In genomic region chr20:21665687-21666446, GRCh38 we compare ENCODE assay signal across 1 cellular context.
TF ChIP-seq lines count a peak whose summit lies in the region.

No MANE protein-coding gene starts in this region.

TF ChIP-seq in K562, 482 proteins besides CTCF, POLR2A, EP300 and RAD21 (continued from another document):
- TF ChIP-seq ZFP91 (CRISPR knock-in tag; IDR thresholded peaks at IDR 0.05) (no peak), ZNF146 (CRISPR knock-in tag; IDR thresholded peaks at IDR 0.05; ENCODE audit: unreplicated experiment) (no peak), TFE3 (CRISPR knock-in tag; IDR thresholded peaks at IDR 0.05) (peak; percentile 72), SAFB (IDR thresholded peaks at IDR 0.05; ENCODE audit: borderline replicate concordance, low read depth, low read length) (no peak), TAF9B (IDR thresholded peaks at IDR 0.05; ENCODE audit: partially characterized antibody) (no peak), HINFP (tag; conservative IDR thresholded peaks at IDR 0.05; ENCODE audit: low read depth) (no peak), RAD51 (IDR thresholded peaks at IDR 0.05; ENCODE audit: borderline replicate concordance, low read depth) (0 out of 2 replicates have a peak, but pooled peaks have one; percentile 21), CLOCK (CRISPR knock-in tag; IDR thresholded peaks at IDR 0.05; ENCODE audit: borderline replicate concordance) (no peak)
